1 cellular context compared by ENCODE assay signal in genomic region chr17:73719588-73720071, GRCh38.
TF ChIP-seq lines count a peak whose summit lies in the region.

No MANE protein-coding gene starts in this region.

TF ChIP-seq in WTC11, 78 proteins besides CTCF, POLR2A, EP300 and RAD21 (continued from another document):
- TF ChIP-seq ZNF532 (CRISPR knock-in tag; IDR thresholded peaks at IDR 0.05; ENCODE audit: borderline replicate concordance) (no peak), FOXP1 (CRISPR knock-in tag; IDR thresholded peaks at IDR 0.05; ENCODE audit: borderline replicate concordance) (no peak), HMGA2 (CRISPR knock-in tag; IDR thresholded peaks at IDR 0.05) (no peak), RELA (CRISPR knock-in tag; IDR thresholded peaks at IDR 0.05; ENCODE audit: borderline replicate concordance) (no peak), SOX15 (CRISPR knock-in tag; IDR thresholded peaks at IDR 0.05) (no peak), MXD4 (CRISPR knock-in tag; IDR thresholded peaks at IDR 0.05; ENCODE audit: borderline replicate concordance) (no peak), MAX (CRISPR knock-in tag; IDR thresholded peaks at IDR 0.05) (no peak), ZSCAN18 (CRISPR knock-in tag; IDR thresholded peaks at IDR 0.05) (no peak), SMAD4 (CRISPR knock-in tag; IDR thresholded peaks at IDR 0.05) (no peak), NR2C2 (CRISPR knock-in tag; IDR thresholded peaks at IDR 0.05) (no peak), ESRRA (CRISPR knock-in tag; IDR thresholded peaks at IDR 0.05; ENCODE audit: borderline replicate concordance) (no peak), TEAD1 (CRISPR knock-in tag; IDR thresholded peaks at IDR 0.05) (no peak), NR3C1 (CRISPR knock-in tag; conservative IDR thresholded peaks at IDR 0.05; ENCODE audit: low read depth) (no peak), E2F4 (CRISPR knock-in tag; IDR thresholded peaks at IDR 0.05; ENCODE audit: borderline replicate concordance, low read depth) (no peak)
